In the genomic region with DNA sequence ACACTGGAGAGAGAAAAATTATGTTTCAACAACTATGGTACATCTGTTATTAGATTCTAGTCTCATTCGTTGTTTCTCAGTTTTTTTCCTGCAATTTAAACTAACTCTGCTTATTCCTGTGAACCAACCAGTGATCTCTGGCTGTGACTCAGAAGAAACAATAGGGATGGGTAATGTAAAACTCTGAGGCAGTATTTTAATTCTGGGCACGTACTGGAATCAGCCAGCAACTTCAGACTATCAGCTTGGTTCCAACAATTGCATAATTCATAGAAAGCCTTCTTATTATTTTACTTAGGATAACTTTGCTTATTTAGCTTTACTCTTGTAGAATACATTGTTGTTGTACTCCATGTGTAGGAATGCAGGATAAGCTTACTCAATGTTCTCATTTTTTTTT, we compare ENCODE assay signal across 16 cellular contexts. TPM values are rescaled to one million over a fixed set of nuclear protein-coding genes. Genes with fewer than 3 reads are reported as not detected.
DNase-seq lines count a peak whose midpoint lies in the region; ATAC-seq and TF ChIP-seq lines count a peak whose summit lies in the region.
"Had no signal": no experiment of that assay in that cellular context is flagged by ENCODE, and none has a peak within 500 bp of the region (broad histone marks: within the 10 kb centered on the region; RNA-seq: fewer than 3 reads in every experiment).

No MANE protein-coding gene starts in this region.

- TF ChIP-seq CTCF in HFF-Myc (IDR thresholded peaks at IDR 0.05; ENCODE audit: low read depth, low read length, missing control alignments) = no peak
- no peak for TF ChIP-seq CTCF in choroid plexus epithelial cell (conservative IDR thresholded peaks at IDR 0.05; ENCODE audit: low read depth, low read length)

- peaks cover 28% of the 10 kb centered on the region for H3K4me1 ChIP-seq in ACC112 (ENCODE audit: control insufficient read depth, insufficient read depth, low read length, unreplicated experiment)
- H3K4me1 ChIP-seq in mesenchymal stem cell (ENCODE audit: control insufficient read depth, insufficient read depth, low read depth, low read length) = no peaks in the 10 kb centered on the region
- H3K4me1 ChIP-seq: colonic mucosa had no signal

- peaks cover 7% of the 10 kb centered on the region for H3K79me1 ChIP-seq in mesenchymal stem cell (replicated peaks; ENCODE audit: low read length, poor library complexity, severe bottlenecking)

- no peak overlapping the region for H2BK15ac ChIP-seq in mesenchymal stem cell (ENCODE audit: low read depth, poor library complexity, severe bottlenecking)

- H3K23ac ChIP-seq in mesenchymal stem cell (ENCODE audit: low read length in 2 of 2) = no peak overlapping the region

- H3K79me2 ChIP-seq in ACC112 (ENCODE audit: control insufficient read depth, insufficient read depth, low read length, unreplicated experiment) = peaks cover 23% of the 10 kb centered on the region

- H3K4me3 ChIP-seq in ACC112 (ENCODE audit: low read depth, low read length) (peak overlapping the region; percentile 35; the same call in 1 of the 2 replicates), HFF-Myc (replicated peaks; ENCODE audit: low read depth, low read length) (no peak overlapping the region), choroid plexus epithelial cell (ENCODE audit: low read depth, low read length) (no peak overlapping the region), mesenchymal stem cell (ENCODE audit: insufficient read depth in 1 of 2, low read depth in 1 of 2, low read length in 2 of 2) (no peak overlapping the region)
- H3K4me3 ChIP-seq: colonic mucosa had no signal

- no peak overlapping the region for H3K4ac ChIP-seq in mesenchymal stem cell (ENCODE audit: low read depth in 1 of 2, low read length in 2 of 2)

- no peak overlapping the region for H2BK5ac ChIP-seq in mesenchymal stem cell (ENCODE audit: low read depth, low read length, poor library complexity, severe bottlenecking)

- H3K27me3 ChIP-seq in ACC112 (ENCODE audit: insufficient read depth, low read length) (no peaks in the 10 kb centered on the region), mesenchymal stem cell (ENCODE audit: control insufficient read depth in 1 of 2, insufficient read depth in 1 of 2, low read length in 2 of 2) (no peaks in the 10 kb centered on the region)
- H3K27me3 ChIP-seq: colonic mucosa had no signal

- H3K18ac ChIP-seq in mesenchymal stem cell (ENCODE audit: low read depth in 1 of 2, low read length in 2 of 2) = no peak overlapping the region

- H2BK12ac ChIP-seq in mesenchymal stem cell (ENCODE audit: low read length in 2 of 2) = no peak overlapping the region

- H2AFZ ChIP-seq in ACC112 (ENCODE audit: low read length, unreplicated experiment) (no peak overlapping the region), mesenchymal stem cell (ENCODE audit: low read depth, low read length) (no peak overlapping the region)

- H3K27ac ChIP-seq in ACC112 (ENCODE audit: low read depth, low read length) (peak overlapping the region; percentile 49), mesenchymal stem cell (ENCODE audit: low read length, poor library complexity, severe bottlenecking) (peak overlapping the region; percentile 65)
- H3K27ac ChIP-seq: colonic mucosa had no signal

- no peak overlapping the region for H4K91ac ChIP-seq in mesenchymal stem cell (ENCODE audit: low read length)

- H3K14ac ChIP-seq in mesenchymal stem cell (ENCODE audit: low read length in 2 of 2) = no peak overlapping the region

- H3K36me3 ChIP-seq in ACC112 (ENCODE audit: insufficient read depth, low read length) (no peaks in the 10 kb centered on the region), mesenchymal stem cell (ENCODE audit: control insufficient read depth in 1 of 2, insufficient read depth in 2 of 2, low read depth in 1 of 2, low read length in 2 of 2) (no peaks in the 10 kb centered on the region)
- H3K36me3 ChIP-seq: colonic mucosa had no signal

- DNase-seq in HFF-Myc (ENCODE audit: extremely low read depth, low read depth) = peak; percentile 22
- DNase-seq in choroid plexus epithelial cell (ENCODE audit: low read depth) = peak; percentile 66
- DNase-seq in mesenchymal stem cell = peak; percentile 20
- DNase-seq in SKM-1 (lab: John Stamatoyannopoulos, UW; ENCODE audit: unreplicated experiment) = no peak
- DNase-seq in NOMO-1 (lab: John Stamatoyannopoulos, UW; ENCODE audit: unreplicated experiment in 2 of 2) = no peak
- DNase-seq: activated CD8-positive, alpha-beta T cell treated with anti-CD3 and anti-CD28 coated beads, Interleukin-2, amount 10 ng/mL, durations not matched to agents 7 days and 5 days; activated naive CD4-positive, alpha-beta T cell treated with anti-CD3 and anti-CD28 coated beads, Interleukin-2, amount 10 ng/mL, durations not matched to agents 7 days and 5 days; colonic mucosa; glutamatergic neuron; NCI-H1436 treated with DMSO at 0.1 percent for 48 hours; NCI-H748 treated with DMSO at 0.1 percent for 48 hours; SHP77 treated with DMSO at 0.1 percent for 48 hours; stimulated activated CD4-positive, alpha-beta T cell treated with anti-CD3 and anti-CD28 coated beads, Interleukin-15, amount 100 ng/mL, for 24 hours had no signal

- no peak overlapping the region for H4K8ac ChIP-seq in mesenchymal stem cell (ENCODE audit: low read length)

- H3K9ac ChIP-seq in mesenchymal stem cell (ENCODE audit: low read length) = peak overlapping the region; percentile 47

- H2AK5ac ChIP-seq in mesenchymal stem cell (ENCODE audit: low read length, severe bottlenecking) = no peak overlapping the region

- H3K4me2 ChIP-seq in mesenchymal stem cell (ENCODE audit: low read length, poor library complexity, severe bottlenecking) = no peak overlapping the region

- WGBS in mesenchymal stem cell = no CpG with 5 or more reads among the region's 2 CpGs

- ATAC-seq in HG02981 (IDR thresholded peaks at IDR 0.05; ENCODE audit: unreplicated experiment) (no peak), GM19463 (IDR thresholded peaks at IDR 0.05; ENCODE audit: unreplicated experiment) (no peak)
- ATAC-seq: activated CD8-positive, alpha-beta T cell treated with anti-CD3 and anti-CD28 coated beads, Interleukin-2, amount 10 ng/mL, durations not matched to agents 7 days and 5 days had no signal

- H2BK120ac ChIP-seq in mesenchymal stem cell (ENCODE audit: low read depth, low read length) = no peak overlapping the region

- no peaks in the 10 kb centered on the region for H3K9me3 ChIP-seq in mesenchymal stem cell (ENCODE audit: control insufficient read depth, low read length)
- H3K9me3 ChIP-seq: colonic mucosa had no signal

RNA-seq across cellular contexts. Expression of a gene that starts 28.7 kb away (rescaled TPM):
- 8.1 TPM for polyA plus RNA-seq in mesenchymal stem cell (2013, experiment 1 of 2)
- 8.7 TPM for polyA plus RNA-seq in mesenchymal stem cell (2013, experiment 2 of 2)

Comparison
In these comparisons a context has a peak if more than half of its experiments do, and no peak if none do; other contexts are left out.
1. DNase-seq: peak in HFF-Myc (single experiment), choroid plexus epithelial cell (single experiment) and mesenchymal stem cell (single experiment); none in SKM-1 (single experiment) and NOMO-1 (0 of 2).